In the genomic region with DNA sequence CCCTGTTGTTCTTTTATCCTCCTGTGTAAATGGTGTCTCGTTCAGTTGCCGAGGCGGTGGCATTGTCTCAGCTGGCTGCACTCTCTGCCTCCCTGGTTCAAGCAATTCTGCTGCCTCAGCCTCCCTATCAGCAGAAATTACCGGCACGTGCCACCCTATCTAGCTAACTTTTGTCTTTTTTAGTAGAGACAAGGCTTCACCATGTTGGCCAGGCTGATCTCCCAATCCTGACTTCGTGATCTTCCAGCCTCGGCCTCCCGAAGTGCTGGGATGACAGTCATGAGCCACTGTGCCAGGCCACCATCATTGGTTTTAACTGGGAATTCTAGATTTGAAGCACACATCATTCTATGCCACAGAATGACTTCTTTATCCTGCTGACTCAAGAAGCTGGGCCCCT, we compare ENCODE assay signal across 16 cellular contexts.
DNase-seq lines count a peak whose midpoint lies in the region; ATAC-seq and TF ChIP-seq lines count a peak whose summit lies in the region.
"Had no signal": no experiment of that assay in that cellular context is flagged by ENCODE, and none has a peak within 500 bp of the region (broad histone marks: within the 10 kb centered on the region; RNA-seq: fewer than 3 reads in every experiment).

No MANE protein-coding gene starts in this region.

- H3K27ac Mint-ChIP-seq in T-helper 17 cell: peak overlapping the region; percentile 43
- H3K27ac Mint-ChIP-seq: CD14-positive monocyte, H9 had no signal

- no peak for TF ChIP-seq CTCF in right atrium auricular region (IDR thresholded peaks at IDR 0.05)
- no peak for TF ChIP-seq CTCF in left ventricle myocardium inferior (IDR thresholded peaks at IDR 0.05; ENCODE audit: borderline replicate concordance)
- TF ChIP-seq CTCF in vagina (IDR thresholded peaks at IDR 0.05): no peak

- H3K4me3 ChIP-seq in right atrium auricular region (no peak overlapping the region), left ventricle myocardium inferior (no peak overlapping the region), vagina (no peak overlapping the region)
- H3K4me3 ChIP-seq: BLaER1, GM12878 had no signal

- peaks cover 10% of the 10 kb centered on the region for H3K27me3 Mint-ChIP-seq in T-helper 17 cell

- H3K36me3 ChIP-seq in right atrium auricular region (no peaks in the 10 kb centered on the region), left ventricle myocardium inferior (no peaks in the 10 kb centered on the region), vagina (no peaks in the 10 kb centered on the region)
- H3K36me3 ChIP-seq: BLaER1 had no signal

- DNase-seq in right atrium auricular region (ENCODE audit: low spot score): peak; percentile 55
- no peak for DNase-seq in left ventricle myocardium inferior
- no peak for DNase-seq in T-helper 17 cell
- DNase-seq in kidney tubule cell (ENCODE audit: low spot score): peak; percentile 42
- DNase-seq in vagina (ENCODE audit: extremely low spot score in 2 of 2): peak; percentile 58 to 77
- DNase-seq in NCI-H1105 treated with DMSO at 0.1 percent for 48 hours (lab: John Stamatoyannopoulos, UW): no peak
- no peak for DNase-seq in activated naive CD4-positive, alpha-beta T cell treated with anti-CD3 and anti-CD28 coated beads, Interleukin-2, amount 50 U/mL, for 16 hours
- DNase-seq in NCI-H2227 treated with DMSO at 0.1 percent for 48 hours (lab: John Stamatoyannopoulos, UW): no peak
- DNase-seq: 8988T; CD4-positive, alpha-beta memory T cell; DMS153; DMS79; H9 had no signal

- peaks cover 6% of the 10 kb centered on the region for H3K36me3 Mint-ChIP-seq in T-helper 17 cell (ENCODE audit: low read depth)
- H3K36me3 Mint-ChIP-seq: CD14-positive monocyte; CD4-positive, alpha-beta memory T cell had no signal

- TF ChIP-seq POLR2A in vagina (IDR thresholded peaks at IDR 0.05): no peak

- H3K4me1 ChIP-seq in right atrium auricular region (peaks cover 0 to 9% of the 10 kb centered on the region in 2 donors), left ventricle myocardium inferior (peaks cover 12% of the 10 kb centered on the region), vagina (peaks cover 9% of the 10 kb centered on the region)
- H3K4me1 ChIP-seq: BLaER1 had no signal

- H3K27ac ChIP-seq in right atrium auricular region (no peak overlapping the region), left ventricle myocardium inferior (replicated peaks) (no peak overlapping the region), vagina (no peak overlapping the region)
- H3K27ac ChIP-seq: BLaER1 had no signal

- H3K27me3 ChIP-seq in right atrium auricular region: no peaks in the 10 kb centered on the region
- peaks cover 24% of the 10 kb centered on the region for H3K27me3 ChIP-seq in left ventricle myocardium inferior (ENCODE audit: low read depth)
- H3K27me3 ChIP-seq in vagina: no peaks in the 10 kb centered on the region
- H3K27me3 ChIP-seq: BLaER1 had no signal

- intact Hi-C loops in left ventricle myocardium inferior (cut with micrococcal nuclease) (no loop called here), vagina (cut with DNase I) (no loop called here)

- H3K4me3 Mint-ChIP-seq in T-helper 17 cell: no peak overlapping the region
- H3K4me3 Mint-ChIP-seq: CD14-positive monocyte, H9 had no signal

- H3K9me3 ChIP-seq in right atrium auricular region (no peaks in the 10 kb centered on the region), left ventricle myocardium inferior (replicated peaks) (peaks cover 4% of the 10 kb centered on the region), T-helper 17 cell (ENCODE audit: control insufficient read depth, low read length, poor library complexity, severe bottlenecking) (no peaks in the 10 kb centered on the region), vagina (no peaks in the 10 kb centered on the region)

- H3K4me1 Mint-ChIP-seq in T-helper 17 cell: peaks cover 12% of the 10 kb centered on the region
- H3K4me1 Mint-ChIP-seq: H9 had no signal

- no peak for ATAC-seq in T-helper 17 cell
- ATAC-seq: GM12878 had no signal

Comparison
In these comparisons a context has a peak if more than half of its experiments do, and no peak if none do; other contexts are left out.
1. DNase-seq: peak in right atrium auricular region (single experiment), kidney tubule cell (single experiment) and vagina (2 of 2); none in left ventricle myocardium inferior (single experiment), T-helper 17 cell (0 of 3), NCI-H1105 treated with DMSO at 0.1 percent for 48 hours (single experiment), activated naive CD4-positive, alpha-beta T cell treated with anti-CD3 and anti-CD28 coated beads, Interleukin-2, amount 50 U/mL, for 16 hours (single experiment) and NCI-H2227 treated with DMSO at 0.1 percent for 48 hours (single experiment).